8 cellular contexts compared by ENCODE assay signal in the genomic region with DNA sequence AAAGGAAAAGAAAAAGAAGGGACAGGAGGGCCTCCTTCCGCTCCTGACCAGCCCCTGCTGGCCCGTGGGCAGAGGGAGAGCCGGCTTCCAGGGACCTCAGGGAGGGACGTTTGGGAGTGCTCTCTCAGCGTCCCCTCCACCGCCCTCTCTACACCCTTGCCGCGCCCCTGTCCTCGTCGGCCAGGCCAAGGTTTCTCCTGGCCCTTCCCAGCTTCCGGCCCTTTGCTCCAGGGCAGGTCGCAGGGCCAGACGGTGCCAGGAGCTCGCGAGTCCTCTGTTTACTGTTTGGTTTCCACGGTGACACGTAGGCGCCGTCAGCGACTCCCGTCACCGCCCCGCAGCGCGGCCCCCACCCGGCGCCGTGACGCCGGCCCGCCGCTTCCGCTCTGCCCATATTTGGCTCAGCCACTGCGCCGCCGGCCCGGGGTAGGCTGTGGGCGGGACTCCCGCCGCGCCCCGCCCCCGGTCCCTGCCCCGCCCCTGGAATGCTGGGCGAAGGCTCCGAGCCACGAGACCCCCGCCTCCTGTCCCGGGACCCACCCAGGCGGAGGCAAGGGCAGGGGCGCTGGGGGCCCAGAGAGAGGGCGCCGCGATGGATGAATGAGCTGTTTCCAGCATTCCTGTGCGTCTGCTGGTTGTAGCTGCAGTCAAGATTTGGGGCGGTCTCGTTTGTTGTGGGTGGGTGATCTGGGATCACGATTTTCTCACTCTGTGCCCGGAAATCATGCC. TPM values are rescaled to one million over a fixed set of nuclear protein-coding genes. Genes with fewer than 3 reads are reported as not detected.
DNase-seq lines count a peak whose midpoint lies in the region; ATAC-seq lines count a peak whose summit lies in the region.

No MANE protein-coding gene starts in this region.

- peak; percentile 98 for ATAC-seq in GM21381 (IDR thresholded peaks at IDR 0.05; ENCODE audit: unreplicated experiment)
- peak; percentile 87 for ATAC-seq in memory B cell (ENCODE audit: low read depth)

- H3K36me3 Mint-ChIP-seq in memory B cell, result no peaks in the 10 kb centered on the region

- DNase-seq in CMK (ENCODE audit: low read depth) (peak; percentile 61), HT1080 (ENCODE audit: low read depth) (peak; percentile 93), NOMO-1 (lab: John Stamatoyannopoulos, UW; ENCODE audit: unreplicated experiment in 2 of 2) (peak; percentile 95 to 97), memory B cell (ENCODE audit: low spot score in 2 of 2) (peak; percentile 95 to 98)
- DNase-seq in activated CD8-positive, alpha-beta memory T cell treated with anti-CD3 and anti-CD28 coated beads for 4 hours (ENCODE audit: low read depth in 2 of 2), result peak; percentile 84 to 86
- peak; percentile 91 for DNase-seq in effector CD8-positive, alpha-beta T cell (lab: John Stamatoyannopoulos, UW)
- DNase-seq in stimulated activated CD8-positive, alpha-beta memory T cell treated with anti-CD3 and anti-CD28 coated beads, Interleukin-12 subunit alpha, Interleukin-12 subunit beta, amount 100 ng/mL, for 1 hour (ENCODE audit: low read depth), result peak; percentile 91

- no peaks in the 10 kb centered on the region for H3K9me3 Mint-ChIP-seq in memory B cell

- peak overlapping the region; percentile 91 for H3K27ac Mint-ChIP-seq in memory B cell

- H3K4me3 Mint-ChIP-seq in memory B cell, result peak overlapping the region; percentile 90

- H3K27me3 Mint-ChIP-seq in memory B cell, result peaks cover 6% of the 10 kb centered on the region

- peaks cover 8% of the 10 kb centered on the region for H3K4me1 Mint-ChIP-seq in memory B cell

RNA-seq across cellular contexts. Expression of a gene that starts 15.5 kb away (rescaled TPM):
- total RNA-seq in HT1080 (2014; rRNA removed; shearing (Covaris generic)), result 2.2 and 3.2 TPM in 2 replicates
- 1.1 and 2.4 TPM in 2 replicates for polyA plus RNA-seq in HT1080 (2015; cell fraction: cytosol; rRNA removed)
- polyA plus RNA-seq in HT1080 (2015; cell fraction: nucleus; rRNA removed), result 11.4 and 34.0 TPM in 2 replicates

Comparison
In these comparisons a context has a peak if more than half of its experiments do, and no peak if none do; other contexts are left out.
1. Peak in every context shown above with its lines: DNase-seq and ATAC-seq.